ENCODE assay signal across 8 cellular contexts in genomic region chr5:124888050-124888506, GRCh38.
DNase-seq lines count a peak whose midpoint lies in the region; ATAC-seq and TF ChIP-seq lines count a peak whose summit lies in the region.

No MANE protein-coding gene starts in this region.

- no peaks in the 10 kb centered on the region for H3K36me3 ChIP-seq in DND-41 (ENCODE audit: insufficient read depth, low read length)
- H3K36me3 ChIP-seq in muscle layer of duodenum (ENCODE audit: control insufficient read depth in 1 of 2, insufficient read depth in 2 of 2, low read length in 2 of 2), result no peaks in the 10 kb centered on the region

- no peak overlapping the region for H3K9ac ChIP-seq in DND-41 (ENCODE audit: low read depth, low read length)

- TF ChIP-seq CTCF in DND-41 (IDR thresholded peaks at IDR 0.05; ENCODE audit: borderline replicate concordance, extremely low read depth, low read length, poor library complexity, severe bottlenecking) (peak; percentile 57), brain (conservative IDR thresholded peaks at IDR 0.05) (peak in 1 of 2 experiments; percentile 55)

- H3K79me2 ChIP-seq in DND-41 (ENCODE audit: insufficient read depth, low read length), result no peaks in the 10 kb centered on the region

- H3K9me3 ChIP-seq in DND-41 (ENCODE audit: insufficient read depth, low read length, severe bottlenecking) (no peaks in the 10 kb centered on the region), muscle layer of duodenum (ENCODE audit: control insufficient read depth in 1 of 2, low read length in 2 of 2) (no peaks in the 10 kb centered on the region)

- peak overlapping the region; percentile 19 to 70 (median 48) for H3K4me3 Mint-ChIP-seq in brain

- H3K4me1 ChIP-seq in DND-41 (ENCODE audit: insufficient read depth, low read length) (peaks cover 37% of the 10 kb centered on the region), muscle layer of duodenum (ENCODE audit: control insufficient read depth in 1 of 2, insufficient read depth in 2 of 2, low read length in 2 of 2) (peaks cover 0 to 3% of the 10 kb centered on the region in 2 donors)

- H3K27ac ChIP-seq in DND-41 (ENCODE audit: low read length) (peak overlapping the region; percentile 42), muscle layer of duodenum (ENCODE audit: low read length) (peak overlapping the region; percentile 6)

- H3K27me3 ChIP-seq in DND-41 (ENCODE audit: insufficient read depth, low read length, poor library complexity) (no peaks in the 10 kb centered on the region), muscle layer of duodenum (ENCODE audit: low read depth, low read length) (no peaks in the 10 kb centered on the region)

- H3K27ac Mint-ChIP-seq in brain, result peak overlapping the region in 3 of 5 experiments; percentile 63 to 92 (median 83)

- no peaks in the 10 kb centered on the region for H4K20me1 ChIP-seq in DND-41 (ENCODE audit: insufficient read depth, low read length)

- H3K9me3 Mint-ChIP-seq in brain, result peaks cover 0 to 7% (median 4%) of the 10 kb centered on the region in 5 experiments

- DNase-seq in DND-41, result peak; percentile 14
- peak; percentile 34 for DNase-seq in NCI-H2081 treated with DMSO at 0.1 percent for 48 hours (lab: John Stamatoyannopoulos, UW)
- DNase-seq in activated T-cell treated with anti-CD3 and anti-CD28 coated beads, Interleukin-2, amount 50 U/mL, for 48 hours, result no peak
- DNase-seq in activated naive CD4-positive, alpha-beta T cell treated with Interleukin-2 at 50 U/mL for 16 hours, result no peak
- no peak for DNase-seq in DMS79 treated with DMSO at 0.1 percent for 48 hours (lab: John Stamatoyannopoulos, UW)

- H3K4me3 ChIP-seq in DND-41 (ENCODE audit: low read depth in 1 of 2, low read length in 2 of 2) (no peak overlapping the region), muscle layer of duodenum (ENCODE audit: low read depth in 1 of 2, low read length in 2 of 2) (no peak overlapping the region)

- H3K4me1 Mint-ChIP-seq in brain, result peaks cover 41% of the 10 kb centered on the region

- no peak overlapping the region for H3K4me2 ChIP-seq in DND-41 (ENCODE audit: insufficient read depth, low read length)

- peaks cover 3% of the 10 kb centered on the region for H3K27me3 Mint-ChIP-seq in brain

- no peaks in the 10 kb centered on the region for H3K36me3 Mint-ChIP-seq in brain

- ATAC-seq in DND-41 (ENCODE audit: insufficient read depth, low read depth) (peak; percentile 57; the same call in 2 of the 3 replicates), GM21528 (IDR thresholded peaks at IDR 0.05; ENCODE audit: low FRiP score, unreplicated experiment) (no peak)

- no peak overlapping the region for H2AFZ ChIP-seq in DND-41 (ENCODE audit: low read depth, low read length)

Comparison
In these comparisons a context has a peak if more than half of its experiments do, and no peak if none do; other contexts are left out.
1. DNase-seq: peak in DND-41 (single experiment) and NCI-H2081 treated with DMSO at 0.1 percent for 48 hours (single experiment); none in activated T-cell treated with anti-CD3 and anti-CD28 coated beads, Interleukin-2, amount 50 U/mL, for 48 hours (0 of 2), activated naive CD4-positive, alpha-beta T cell treated with Interleukin-2 at 50 U/mL for 16 hours (single experiment) and DMS79 treated with DMSO at 0.1 percent for 48 hours (single experiment).